9 cellular contexts compared by ENCODE assay signal in the genomic region with DNA sequence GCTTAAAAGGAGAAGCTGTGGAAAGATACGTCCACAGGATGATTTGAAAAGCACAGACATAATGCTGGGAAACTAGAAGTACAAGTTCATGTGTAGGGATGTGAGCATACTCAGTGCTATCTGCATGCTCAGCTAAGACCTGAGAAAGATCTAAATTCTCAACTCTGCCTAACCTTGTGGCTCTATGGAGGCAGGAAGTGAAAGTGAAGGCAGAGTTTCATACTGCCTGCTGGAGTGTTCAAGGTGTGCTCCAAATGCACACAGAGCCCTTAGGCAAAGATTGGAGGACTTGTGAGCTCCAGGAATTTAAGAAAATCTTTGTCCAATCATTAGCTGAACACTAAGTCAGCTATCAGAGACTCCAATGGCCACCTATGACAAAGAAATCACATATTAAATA.
DNase-seq lines count a peak whose midpoint lies in the region; ATAC-seq, FAIRE-seq and TF ChIP-seq lines count a peak whose summit lies in the region.
"Had no signal": no experiment of that assay in that cellular context is flagged by ENCODE, and none has a peak within 500 bp of the region (broad histone marks: within the 10 kb centered on the region; RNA-seq: fewer than 3 reads in every experiment).

No MANE protein-coding gene starts in this region.

- H3K27ac Mint-ChIP-seq in WTC11, result no peak overlapping the region

- intact Hi-C loops in HepG2 (cut with micrococcal nuclease; ENCODE audit: unreplicated experiment), result no loop called here
- intact Hi-C loops in testis (cut with DNase I; ENCODE audit: low total_unique reads), result no loop called here

- CTCF ChIA-PET in HepG2 (lab: Yijun Ruan, JAX; ENCODE audit: low intra/inter-chr PET ratio, low total read pairs), result no interaction called here
- CTCF ChIA-PET in WTC11 (lab: Charles Lee), result no interaction called here

- H3K27me3 Mint-ChIP-seq in WTC11 (ENCODE audit: low read depth), result no peaks in the 10 kb centered on the region; the same call in 1 of the 2 replicates

- TF ChIP-seq EP300 in HepG2 (IDR thresholded peaks at IDR 0.05; ENCODE audit: low read depth in 2 of 2, low read length in 2 of 2), result no peak
- TF ChIP-seq EP300 in HepG2 (CRISPR knock-in tag; IDR thresholded peaks at IDR 0.05; ENCODE audit: borderline replicate concordance), result no peak

- H2AFZ ChIP-seq in HepG2 (ENCODE audit: low read length), result no peak overlapping the region

- no peaks in the 10 kb centered on the region for H4K20me1 ChIP-seq in HepG2 (ENCODE audit: insufficient read depth, low read length)
- H4K20me1 ChIP-seq: BLaER1 treated with 17β-estradiol and CSF1 and Interleukin-3, amounts not matched to agents 10 nM and 100 nM had no signal

- in situ Hi-C loops in HepG2 (cut with HindIII; ENCODE audit: extremely low pct_ligation_motif_present, low pct_unique_long_range_greater_than_20kb), result no loop called here

- H3K27ac ChIP-seq in liver (ENCODE audit: low read depth in 1 of 2, low read length in 2 of 2) (peak overlapping the region; percentile 22 to 39), HepG2 (ENCODE audit: extremely low read length, insufficient read depth, low read length) (no peak overlapping the region), thymus (ENCODE audit: low read depth) (peak overlapping the region; percentile 61), testis (no peak overlapping the region)
- H3K27ac ChIP-seq: BLaER1 treated with 17β-estradiol and CSF1 and Interleukin-3, amounts not matched to agents 10 nM and 100 nM had no signal

- H3K9me3 Mint-ChIP-seq in WTC11, result peaks cover 28% of the 10 kb centered on the region

- WGBS in liver, result 69% methylated on average over 1 of the region's 1 CpG
- WGBS in HepG2 (ENCODE audit: low lambda C conversion rate), result 0% methylated on average over 1 of the region's 1 CpG
- WGBS in thymus, result 64% methylated on average over 1 of the region's 1 CpG
- 85 to 89% methylated on average over 1 of the region's 1 CpG for WGBS in testis, 2 donors

- H3K9me3 ChIP-seq in liver (ENCODE audit: control insufficient read depth in 4 of 4, low read length in 3 of 4) (peaks cover 0 to 3% (median under 1%) of the 10 kb centered on the region in 4 donors), HepG2 (ENCODE audit: low read length) (peaks cover 8% of the 10 kb centered on the region; the same call in 1 of the 2 replicates), thymus (ENCODE audit: control insufficient read depth) (no peaks in the 10 kb centered on the region), testis (no peaks in the 10 kb centered on the region)

- peak overlapping the region in 1 of 3 donors; percentile 40 for H3K4me3 ChIP-seq in liver (ENCODE audit: low read depth in 1 of 3, low read length in 3 of 3)
- no peak overlapping the region for H3K4me3 ChIP-seq in HepG2 (replicated peaks in 1 of 3; ENCODE audit: insufficient read depth in 1 of 3, low read depth in 2 of 3, low read length in 3 of 3)
- no peak overlapping the region for H3K4me3 ChIP-seq in thymus (ENCODE audit: low read length)
- no peak overlapping the region for H3K4me3 ChIP-seq in testis
- H3K4me3 ChIP-seq: BLaER1 treated with 17β-estradiol and CSF1 and Interleukin-3, amounts not matched to agents 10 nM and 100 nM had no signal

- DNase-seq in HepG2 (ENCODE audit: low spot score) (no peak), OCI-M1 (lab: John Stamatoyannopoulos, UW) (peak; percentile 18), NCI-H2171 (lab: John Stamatoyannopoulos, UW) (no peak), testis (no peak), WTC11 (ENCODE audit: low spot score) (no peak)

- peak in 1 of 2 donors; percentile 27 for TF ChIP-seq RAD21 in liver (IDR thresholded peaks at IDR 0.05)
- no peak for TF ChIP-seq RAD21 in HepG2 (CRISPR knock-in tag; IDR thresholded peaks at IDR 0.05)

- ATAC-seq in HepG2 (no peak), HG02981 (IDR thresholded peaks at IDR 0.05; ENCODE audit: unreplicated experiment) (peak; percentile 85), WTC11 (no peak)

- H3K9ac ChIP-seq in liver (ENCODE audit: low read depth in 1 of 2, low read length in 2 of 2), result peak overlapping the region; percentile 22 to 64
- H3K9ac ChIP-seq in HepG2 (ENCODE audit: insufficient read depth, low read depth, low read length), result no peak overlapping the region
- H3K9ac ChIP-seq: BLaER1 treated with 17β-estradiol and CSF1 and Interleukin-3, amounts not matched to agents 10 nM and 100 nM had no signal

- no peak for FAIRE-seq in HepG2 (lab: Jason Lieb, UNC)

- no peak overlapping the region for H3K4me3 Mint-ChIP-seq in WTC11

- peaks cover 27% of the 10 kb centered on the region for H3K36me3 Mint-ChIP-seq in WTC11

- H3K36me3 ChIP-seq in liver (ENCODE audit: control insufficient read depth in 4 of 4, insufficient read depth in 3 of 4, low read depth in 1 of 4, low read length in 3 of 4), result no peaks in the 10 kb centered on the region
- H3K36me3 ChIP-seq in HepG2 (replicated peaks in 1 of 2; ENCODE audit: control insufficient read depth in 1 of 2, insufficient read depth in 2 of 2, low read length in 2 of 2), result no peaks in the 10 kb centered on the region
- H3K36me3 ChIP-seq in thymus (ENCODE audit: control insufficient read depth, insufficient read depth), result no peaks in the 10 kb centered on the region
- H3K36me3 ChIP-seq in testis (ENCODE audit: low read depth, missing control alignments), result no peaks in the 10 kb centered on the region
- H3K36me3 ChIP-seq: BLaER1 treated with 17β-estradiol and CSF1 and Interleukin-3, amounts not matched to agents 10 nM and 100 nM had no signal

- BruUV-seq in HepG2 (replicated peaks; lab: Mats Ljungman, UMichigan), result no TSS peak

- H3K79me2 ChIP-seq in HepG2 (ENCODE audit: insufficient read depth, low read length), result no peaks in the 10 kb centered on the region

- H3K4me1 Mint-ChIP-seq in WTC11, result no peaks in the 10 kb centered on the region

- no peaks in the 10 kb centered on the region for H3K27me3 ChIP-seq in liver (ENCODE audit: control insufficient read depth in 4 of 4, insufficient read depth in 4 of 4, low read length in 3 of 4)
- no peaks in the 10 kb centered on the region for H3K27me3 ChIP-seq in HepG2 (ENCODE audit: control insufficient read depth in 1 of 2, insufficient read depth in 2 of 2, low read length in 2 of 2)
- no peaks in the 10 kb centered on the region for H3K27me3 ChIP-seq in thymus (ENCODE audit: control insufficient read depth, insufficient read depth)
- H3K27me3 ChIP-seq in testis, result no peaks in the 10 kb centered on the region
- H3K27me3 ChIP-seq: BLaER1 treated with 17β-estradiol and CSF1 and Interleukin-3, amounts not matched to agents 10 nM and 100 nM had no signal

- POLR2A ChIA-PET in HepG2 (lab: Yijun Ruan, JAX) (no interaction called here), WTC11 (lab: Charles Lee) (no interaction called here)

- TF ChIP-seq CTCF in liver (IDR thresholded peaks at IDR 0.05; ENCODE audit: low read depth, low read length, missing input control) (no peak), HepG2 (CRISPR knock-in tag; IDR thresholded peaks at IDR 0.05) (no peak), testis (IDR thresholded peaks at IDR 0.05) (no peak), WTC11 (IDR thresholded peaks at IDR 0.05) (no peak)

- H3K4me2 ChIP-seq in HepG2 (ENCODE audit: low read depth, low read length), result no peak overlapping the region
- H3K4me2 ChIP-seq: BLaER1 treated with 17β-estradiol and CSF1 and Interleukin-3, amounts not matched to agents 10 nM and 100 nM had no signal

- TF ChIP-seq POLR2A in HepG2 (IDR thresholded peaks at IDR 0.05; ENCODE audit: insufficient read depth in 1 of 2, low read depth in 2 of 2, low read length in 2 of 2) (no peak), testis (IDR thresholded peaks at IDR 0.05) (no peak)

- peaks cover 5 to 32% (median 17%) of the 10 kb centered on the region in 4 donors for H3K4me1 ChIP-seq in liver (ENCODE audit: control insufficient read depth in 4 of 4, insufficient read depth in 4 of 4, low read length in 3 of 4)
- peaks cover 5% of the 10 kb centered on the region for H3K4me1 ChIP-seq in HepG2 (ENCODE audit: insufficient read depth, low read length)
- peaks cover 29% of the 10 kb centered on the region for H3K4me1 ChIP-seq in thymus (ENCODE audit: control insufficient read depth, insufficient read depth, low read length)
- H3K4me1 ChIP-seq in testis, result peaks cover 15% of the 10 kb centered on the region

TF ChIP-seq in HepG2, 621 proteins besides CTCF, POLR2A, EP300 and RAD21 (continues in another document):
- TF ChIP-seq RFX5 (IDR thresholded peaks at IDR 0.05; ENCODE audit: low read depth, low read length) (no peak), SMARCE1 (IDR thresholded peaks at IDR 0.05; ENCODE audit: borderline replicate concordance) (no peak)

TF ChIP-seq in WTC11, 78 proteins besides CTCF, POLR2A, EP300 and RAD21:
- TF ChIP-seq SP1 (CRISPR knock-in tag; conservative IDR thresholded peaks at IDR 0.05) (no peak), NFE2L1 (CRISPR knock-in tag; IDR thresholded peaks at IDR 0.05) (no peak)
- TF ChIP-seq, protein P1, sequence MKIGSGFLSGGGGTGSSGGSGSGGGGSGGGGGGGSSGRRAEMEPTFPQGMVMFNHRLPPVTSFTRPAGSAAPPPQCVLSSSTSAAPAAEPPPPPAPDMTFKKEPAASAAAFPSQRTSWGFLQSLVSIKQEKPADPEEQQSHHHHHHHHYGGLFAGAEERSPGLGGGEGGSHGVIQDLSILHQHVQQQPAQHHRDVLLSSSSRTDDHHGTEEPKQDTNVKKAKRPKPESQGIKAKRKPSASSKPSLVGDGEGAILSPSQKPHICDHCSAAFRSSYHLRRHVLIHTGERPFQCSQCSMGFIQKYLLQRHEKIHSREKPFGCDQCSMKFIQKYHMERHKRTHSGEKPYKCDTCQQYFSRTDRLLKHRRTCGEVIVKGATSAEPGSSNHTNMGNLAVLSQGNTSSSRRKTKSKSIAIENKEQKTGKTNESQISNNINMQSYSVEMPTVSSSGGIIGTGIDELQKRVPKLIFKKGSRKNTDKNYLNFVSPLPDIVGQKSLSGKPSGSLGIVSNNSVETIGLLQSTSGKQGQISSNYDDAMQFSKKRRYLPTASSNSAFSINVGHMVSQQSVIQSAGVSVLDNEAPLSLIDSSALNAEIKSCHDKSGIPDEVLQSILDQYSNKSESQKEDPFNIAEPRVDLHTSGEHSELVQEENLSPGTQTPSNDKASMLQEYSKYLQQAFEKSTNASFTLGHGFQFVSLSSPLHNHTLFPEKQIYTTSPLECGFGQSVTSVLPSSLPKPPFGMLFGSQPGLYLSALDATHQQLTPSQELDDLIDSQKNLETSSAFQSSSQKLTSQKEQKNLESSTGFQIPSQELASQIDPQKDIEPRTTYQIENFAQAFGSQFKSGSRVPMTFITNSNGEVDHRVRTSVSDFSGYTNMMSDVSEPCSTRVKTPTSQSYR (CRISPR knock-in tag; IDR thresholded peaks at IDR 0.05), result no peak
- TF ChIP-seq, protein P2, sequence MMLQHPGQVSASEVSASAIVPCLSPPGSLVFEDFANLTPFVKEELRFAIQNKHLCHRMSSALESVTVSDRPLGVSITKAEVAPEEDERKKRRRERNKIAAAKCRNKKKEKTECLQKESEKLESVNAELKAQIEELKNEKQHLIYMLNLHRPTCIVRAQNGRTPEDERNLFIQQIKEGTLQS (CRISPR knock-in tag; conservative IDR thresholded peaks at IDR 0.05), result no peak

Comparison
In these comparisons a context has a peak if more than half of its experiments do, and no peak if none do; other contexts are left out.
1. H3K27ac ChIP-seq: peak in liver (2 of 2) and thymus (single experiment); none in HepG2 (single experiment) and testis (0 of 2).